1 cellular context compared by ENCODE assay signal in genomic region chr11:64762277-64762915, GRCh38.
A peak's percentile ranks its signal among the peaks of the same experiment; 100 is the strongest.
TF ChIP-seq lines count a peak whose summit lies in the region.

No MANE protein-coding gene starts in this region.

TF ChIP-seq in HEK293, 187 proteins besides CTCF, POLR2A, EP300 and RAD21 (continued from another document):
- TF ChIP-seq PRDM2 (tag by site-specific recombination; IDR thresholded peaks at IDR 0.05; ENCODE audit: borderline replicate concordance) (no peak), OVOL3 (tag by site-specific recombination; IDR thresholded peaks at IDR 0.05) (no peak), ZNF2 (tag by site-specific recombination; IDR thresholded peaks at IDR 0.05) (0 out of 2 replicates have a peak, but pooled peaks have one; percentile 2), ZNF112 (tag by site-specific recombination; IDR thresholded peaks at IDR 0.05) (no peak), ZIC2 (tag by site-specific recombination; IDR thresholded peaks at IDR 0.05) (peak; percentile 85), ZNF37A (tag by site-specific recombination; IDR thresholded peaks at IDR 0.05) (no peak), ZNF626 (tag by site-specific recombination; IDR thresholded peaks at IDR 0.05) (no peak), HOXD13 (CRISPR knock-in tag; IDR thresholded peaks at IDR 0.05; ENCODE audit: borderline replicate concordance) (no peak)
